In genomic region chr11:64358907-64359711, GRCh38 we compare ENCODE assay signal across 8 cellular contexts. TPM values are rescaled to one million over a fixed set of nuclear protein-coding genes. Genes with fewer than 3 reads are reported as not detected.
DNase-seq lines count a peak whose midpoint lies in the region; ATAC-seq and TF ChIP-seq lines count a peak whose summit lies in the region.

Gene RPS6KA4, plus strand, starts transcription at chr11:64359162. Its CDS starts 74 bp downstream, at chr11:64359236.

- WGBS in stomach, 5 donors: 0 to 1% (median 0%) methylated on average over 19 to 69 of the region's 70 CpGs

- peaks cover 9% of the 10 kb centered on the region for H3F3A ChIP-seq in DOHH2 (ENCODE audit: control insufficient read depth, insufficient read depth)

- H3K27me3 ChIP-seq in DOHH2 (ENCODE audit: control insufficient read depth, low read length) (no peaks in the 10 kb centered on the region), stomach (no peaks in the 10 kb centered on the region)

- peak within 1 kb of the TSS; percentile 81 for H3K27ac Mint-ChIP-seq in activated T-cell treated with anti-CD3 and anti-CD28 coated beads, Interleukin-2, amount 50 U/mL, for 72 hours

- H3K79me2 ChIP-seq in DOHH2 (ENCODE audit: control insufficient read depth, low read length): peaks cover 6% of the 10 kb centered on the region; the same call in 1 of the 2 replicates

- no peaks in the 10 kb centered on the region for H3K36me3 Mint-ChIP-seq in activated T-cell treated with anti-CD3 and anti-CD28 coated beads, Interleukin-2, amount 50 U/mL, for 72 hours (ENCODE audit: insufficient read depth in 2 of 2)

- intact Hi-C loops in stomach (cut with DNase I; ENCODE audit: low total_unique reads): no loop called here

- H3K9me3 Mint-ChIP-seq in activated T-cell treated with anti-CD3 and anti-CD28 coated beads, Interleukin-2, amount 50 U/mL, for 72 hours: no peaks in the 10 kb centered on the region

- peaks cover 53% of the 10 kb centered on the region for H3K4me1 Mint-ChIP-seq in activated T-cell treated with anti-CD3 and anti-CD28 coated beads, Interleukin-2, amount 50 U/mL, for 72 hours (ENCODE audit: low read depth)

- TF ChIP-seq CTCF in DOHH2 (IDR thresholded peaks at IDR 0.05; ENCODE audit: low read depth, low read length, poor library complexity, severe bottlenecking) (no peak), stomach (IDR thresholded peaks at IDR 0.05) (no peak)

- H3K27me3 Mint-ChIP-seq in activated T-cell treated with anti-CD3 and anti-CD28 coated beads, Interleukin-2, amount 50 U/mL, for 72 hours (ENCODE audit: low read depth): no peaks in the 10 kb centered on the region

- H3K27ac ChIP-seq in DOHH2 (ENCODE audit: low read depth, low read length): no peak within 1 kb of the TSS
- peak within 1 kb of the TSS; percentile 87 to 94 (median 91) for H3K27ac ChIP-seq in stomach

- no peak for TF ChIP-seq EP300 in stomach (IDR thresholded peaks at IDR 0.05)

- H4K20me1 ChIP-seq in DOHH2 (ENCODE audit: control insufficient read depth, insufficient read depth, low read depth, low read length): no peaks in the 10 kb centered on the region

- ATAC-seq in GM21737 (IDR thresholded peaks at IDR 0.05; ENCODE audit: unreplicated experiment): peak; percentile 45
- peak; percentile 84 to 85 for ATAC-seq in activated T-cell treated with anti-CD3 and anti-CD28 coated beads, Interleukin-2, amount 50 U/mL, for 72 hours (replicated peaks in 1 of 2)
- ATAC-seq in esophagus mucosa: peak; percentile 75
- ATAC-seq in GM21825 (IDR thresholded peaks at IDR 0.05; ENCODE audit: unreplicated experiment): no peak

- peak within 1 kb of the TSS; percentile 83 for H3K4me3 ChIP-seq in DOHH2 (ENCODE audit: low read length)
- peak within 1 kb of the TSS; percentile 77 to 95 (median 88) for H3K4me3 ChIP-seq in stomach

- H3K4me1 ChIP-seq in DOHH2 (ENCODE audit: control insufficient read depth, low read length) (peaks cover 39% of the 10 kb centered on the region), stomach (peaks cover 40 to 67% (median 51%) of the 10 kb centered on the region in 4 donors)

- DNase-seq in NCI-H2227 (lab: John Stamatoyannopoulos, UW; ENCODE audit: unreplicated experiment) (peak; percentile 76), middle frontal gyrus (ENCODE audit: extremely low spot score, low spot score) (peak; percentile 40), stomach (peak; percentile 74)
- DNase-seq in activated T-cell treated with anti-CD3 and anti-CD28 coated beads, Interleukin-2, amount 50 U/mL, for 72 hours: peak; percentile 67 to 79

- H3K4me2 ChIP-seq in DOHH2 (ENCODE audit: low read length): peak within 1 kb of the TSS; percentile 98

- no peaks in the 10 kb centered on the region for H3K9me3 ChIP-seq in DOHH2 (ENCODE audit: control insufficient read depth, insufficient read depth, low read length)
- no peaks in the 10 kb centered on the region for H3K9me3 ChIP-seq in stomach

- H3K36me3 ChIP-seq in DOHH2 (ENCODE audit: control insufficient read depth, low read length): peaks cover 23% of the 10 kb centered on the region
- H3K36me3 ChIP-seq in stomach: peaks cover 33 to 39% (median 38%) of the 10 kb centered on the region in 4 donors

- peak within 1 kb of the TSS; percentile 86 to 92 for H3K4me3 Mint-ChIP-seq in activated T-cell treated with anti-CD3 and anti-CD28 coated beads, Interleukin-2, amount 50 U/mL, for 72 hours

- no peaks in the 10 kb centered on the region for H3K9me2 ChIP-seq in DOHH2 (replicated peaks; ENCODE audit: control insufficient read depth, low read length)

- no peak for TF ChIP-seq POLR2A in stomach (IDR thresholded peaks at IDR 0.05)

RNA-seq across cellular contexts. Expression of gene RPS6KA4, which starts in this region (rescaled TPM):
- 10 to 100 TPM; 16.6 to 18.4 TPM for total RNA-seq in activated T-cell treated with anti-CD3 and anti-CD28 coated beads, Interleukin-2, amount 50 U/mL, for 72 hours
- 36.2 TPM for total RNA-seq in esophagus mucosa
- 100 to 1,000 TPM in 1 of 5 donors, 10 to 100 TPM in 4; 15.4 to 103 (median 81.1) TPM for total RNA-seq in stomach
- 10 to 100 TPM; 18.5 to 22.8 (median 20.2) TPM for polyA plus RNA-seq in stomach
